Comparison of ENCODE assay signal across 8 cellular contexts in genomic region chr9:120875954-120876841, GRCh38. TPM values are rescaled to one million over a fixed set of nuclear protein-coding genes. Genes with fewer than 3 reads are reported as not detected.
DNase-seq lines count a peak whose midpoint lies in the region; ATAC-seq and TF ChIP-seq lines count a peak whose summit lies in the region.

No MANE protein-coding gene starts in this region.

- H3K4me3 ChIP-seq in right cardiac atrium (ENCODE audit: low read length) (peak overlapping the region; percentile 94), vagina (peak overlapping the region; percentile 82 to 87)

- H3K27me3 ChIP-seq in right cardiac atrium (ENCODE audit: control insufficient read depth, insufficient read depth), result no peaks in the 10 kb centered on the region
- no peaks in the 10 kb centered on the region for H3K27me3 ChIP-seq in vagina

- H3K4me1 ChIP-seq in right cardiac atrium (ENCODE audit: control insufficient read depth, insufficient read depth, low read length), result peaks cover 3% of the 10 kb centered on the region
- H3K4me1 ChIP-seq in vagina, result peaks cover 22% of the 10 kb centered on the region

- H3K4me1 Mint-ChIP-seq in T-cell, result peaks cover 71 to 75% (median 72%) of the 10 kb centered on the region in 3 donors

- peaks cover 0 to 3% of the 10 kb centered on the region in 2 donors for H3K36me3 ChIP-seq in vagina

- peaks cover 27% of the 10 kb centered on the region for H3K36me3 Mint-ChIP-seq in T-cell

- no peaks in the 10 kb centered on the region for H3K9me3 Mint-ChIP-seq in T-cell

- H3K27ac Mint-ChIP-seq in T-cell, result peak overlapping the region; percentile 90 to 94

- intact Hi-C loops in right cardiac atrium (cut with DNase I), result loop anchor here in 1 of 4 donors (5.0 kb wide), 1 partner anchor 61 kb away; no protein-coding TSS in a partner anchor
- intact Hi-C loops in vagina (cut with DNase I), result no loop called here

- peak overlapping the region; percentile 58 for H3K27ac ChIP-seq in right cardiac atrium (ENCODE audit: low read length)
- peak overlapping the region; percentile 99 for H3K27ac ChIP-seq in vagina

- TF ChIP-seq CTCF in GM12872 (IDR thresholded peaks at IDR 0.05; ENCODE audit: insufficient read depth, low read depth, low read length), result peak; percentile 13; the same call in 1 of the 3 replicates
- TF ChIP-seq CTCF in vagina (IDR thresholded peaks at IDR 0.05), result peak in 1 of 3 experiments; percentile 24

- peak in 1 of 2 donors; percentile 13 for TF ChIP-seq POLR2A in vagina (IDR thresholded peaks at IDR 0.05)

- peak; percentile 90 for DNase-seq in NCI-H1092 treated with DMSO at 0.1 percent for 48 hours (lab: John Stamatoyannopoulos, UW)
- peak; percentile 32 to 86 (median 62) for DNase-seq in T-cell
- peak in 51 of 56 donors; percentile 14 to 89 (median 60) for DNase-seq in amygdala (lab: John Stamatoyannopoulos, UW)
- DNase-seq in right cardiac atrium, result peak; percentile 88 to 94 (median 92)
- DNase-seq in putamen (ENCODE audit: low spot score), result peak; percentile 69
- no peak for DNase-seq in vagina (ENCODE audit: extremely low spot score in 2 of 2)

- POLR2A ChIA-PET in T-cell (lab: Charles Lee), result interaction anchor here (0.6 to 1.2 kb wide), 3 partner anchors 28 to 55 kb away, joined by 3 to 7 read pairs (median 3); no protein-coding TSS in a partner anchor

- H3K4me3 Mint-ChIP-seq in T-cell, result peak overlapping the region; percentile 79 to 88 (median 86)

- WGBS in right cardiac atrium, result 2% methylated on average over 65 of the region's 65 CpGs

- H3K9me3 ChIP-seq in right cardiac atrium (ENCODE audit: control insufficient read depth, low read length) (no peaks in the 10 kb centered on the region), vagina (no peaks in the 10 kb centered on the region)

- H3K27me3 Mint-ChIP-seq in T-cell, result no peaks in the 10 kb centered on the region

- ATAC-seq in HG02623 (IDR thresholded peaks at IDR 0.05; ENCODE audit: unreplicated experiment), result peak; percentile 57
- ATAC-seq in T-cell (replicated peaks in 1 of 4), result peak; percentile 45 to 61 (median 54)
- ATAC-seq in right cardiac atrium, result peak; percentile 84 to 89

- CTCF ChIA-PET in T-cell (lab: Charles Lee), result interaction anchor here in 1 of 2 donors (0.6 to 2.4 kb wide), 2 partner anchors 55 to 57 kb away, joined by 3 to 6 read pairs; no protein-coding TSS in a partner anchor

RNA-seq across cellular contexts. Expression of gene PHF19, which starts 0.8 kb away (rescaled TPM):
- total RNA-seq in T-cell (100 to 1,000 TPM in 4 of 5 donors, 10 to 100 TPM in 1; 92.8 to 184 (median 166) TPM), right cardiac atrium (10 to 100 TPM; 16.0 to 21.3 (median 19.7) TPM), vagina (44.9 TPM)
- polyA plus RNA-seq in right cardiac atrium, result 16.2 TPM

RNA-seq across cellular contexts. Expression of gene PSMD5, which starts 33.5 kb away (rescaled TPM):
- 10 to 100 TPM; 27.5 to 55.2 (median 47.7) TPM for total RNA-seq in T-cell
- 10 to 100 TPM; 16.6 to 26.0 (median 22.7) TPM for total RNA-seq in right cardiac atrium
- polyA plus RNA-seq in right cardiac atrium, result 8.7 TPM
- 27.5 TPM for total RNA-seq in vagina

RNA-seq across cellular contexts. Expression of gene TRAF1, which starts 50.4 kb away (rescaled TPM):
- total RNA-seq in T-cell, result 100 to 1,000 TPM in 3 of 5 donors, 10 to 100 TPM in 2; 67.6 to 170 (median 157) TPM
- 1 to 10 TPM; 4.1 to 6.1 (median 5.1) TPM for total RNA-seq in right cardiac atrium
- polyA plus RNA-seq in right cardiac atrium, result 3.9 TPM
- 6.9 TPM for total RNA-seq in vagina

Comparison
In these comparisons a context has a peak if more than half of its experiments do, and no peak if none do; other contexts are left out.
1. DNase-seq: peak in NCI-H1092 treated with DMSO at 0.1 percent for 48 hours (single experiment), T-cell (34 of 34), amygdala (51 of 56), right cardiac atrium (3 of 3) and putamen (single experiment); none in vagina (0 of 2).
2. Peak in every context shown above with its lines, with median percentiles within 50 percentile points of each other: ATAC-seq.